ENCODE assay signal across 1 cellular context in genomic region chr5:69435276-69435884, GRCh38. TPM values are rescaled to one million over a fixed set of nuclear protein-coding genes. Genes with fewer than 3 reads are reported as not detected.
"Had no signal": no experiment of that assay in that cellular context is flagged by ENCODE, and none has a peak within 500 bp of the region (broad histone marks: within the 10 kb centered on the region; RNA-seq: fewer than 3 reads in every experiment).

No MANE protein-coding gene starts in this region.

RNA-seq across cellular contexts. Expression of gene MARVELD2, which starts 20.5 kb away (rescaled TPM):
- polyA plus RNA-seq: neural cell had no signal
